In genomic region chr18:50973367-50974126, GRCh38 we compare ENCODE assay signal across 10 cellular contexts. TPM values are rescaled to one million over a fixed set of nuclear protein-coding genes. Genes with fewer than 3 reads are reported as not detected.
DNase-seq lines count a peak whose midpoint lies in the region; ATAC-seq and TF ChIP-seq lines count a peak whose summit lies in the region.
"Had no signal": no experiment of that assay in that cellular context is flagged by ENCODE, and none has a peak within 500 bp of the region (broad histone marks: within the 10 kb centered on the region; RNA-seq: fewer than 3 reads in every experiment).

No MANE protein-coding gene starts in this region.

- intact Hi-C loops in right lobe of liver (cut with DNase I), result loop anchor here (10.0 kb wide), 1 partner anchor 51 kb away; no protein-coding TSS in a partner anchor

- H3K36me3 ChIP-seq in right lobe of liver (peaks cover 0 to 17% (median 6%) of the 10 kb centered on the region in 4 donors), GM23338 (ENCODE audit: insufficient read depth) (peaks cover 17% of the 10 kb centered on the region; the same call in 1 of the 2 replicates)

- H3F3A ChIP-seq in GM23338 (replicated peaks; ENCODE audit: low read depth), result no peaks in the 10 kb centered on the region

- in situ Hi-C loops in Caki2 (cut with HindIII; ENCODE audit: low pct_unique_long_range_greater_than_20kb, low sequenced_read_pairs), result no loop called here
- in situ Hi-C loops in astrocyte of the spinal cord (cut with HindIII; ENCODE audit: low sequenced_read_pairs), result no loop called here

- no peak overlapping the region for H3K4me3 Mint-ChIP-seq in GM23338
- H3K4me3 Mint-ChIP-seq: nephron had no signal

- TF ChIP-seq POLR2A in right lobe of liver (IDR thresholded peaks at IDR 0.05), result no peak

- peaks cover 2% of the 10 kb centered on the region for H3K27me3 Mint-ChIP-seq in GM23338 (ENCODE audit: insufficient read depth, low read depth, poor library complexity)

- no peak overlapping the region for H3K27ac Mint-ChIP-seq in GM23338
- H3K27ac Mint-ChIP-seq: nephron had no signal

- peak; percentile 78 to 93 (median 91) for ATAC-seq in right lobe of liver
- no peak for ATAC-seq in GM21367 (IDR thresholded peaks at IDR 0.05; ENCODE audit: unreplicated experiment)
- no peak for ATAC-seq in GM23338

- H3K4me3 ChIP-seq in astrocyte of the spinal cord (ENCODE audit: low read depth, low read length), result no peak overlapping the region
- H3K4me3 ChIP-seq in right lobe of liver, result no peak overlapping the region
- H3K4me3 ChIP-seq in GM23338, result no peak overlapping the region

- WGBS in right lobe of liver (ENCODE audit: insufficient coverage, low coverage, low lambda C conversion rate, missing lambda C conversion rate), result 74% methylated on average over 4 of the region's 4 CpGs

- H3K27ac ChIP-seq in right lobe of liver, result peak overlapping the region in 1 of 3 donors; percentile 47
- no peak overlapping the region for H3K27ac ChIP-seq in GM23338 (ENCODE audit: low read depth)

- H3K4me1 ChIP-seq in right lobe of liver (peaks cover 0 to 34% (median 15%) of the 10 kb centered on the region in 4 donors), GM23338 (ENCODE audit: insufficient read depth) (peaks cover 23% of the 10 kb centered on the region)

- peaks cover 41% of the 10 kb centered on the region for H3K36me3 Mint-ChIP-seq in GM23338 (ENCODE audit: low read depth)

- H4K20me1 ChIP-seq in GM23338 (replicated peaks; ENCODE audit: insufficient read depth), result no peaks in the 10 kb centered on the region

- no peak overlapping the region for H3K4me2 ChIP-seq in GM23338

- no peaks in the 10 kb centered on the region for H3K9me2 ChIP-seq in GM23338 (ENCODE audit: insufficient read depth)

- no peaks in the 10 kb centered on the region for H3K27me3 ChIP-seq in right lobe of liver
- H3K27me3 ChIP-seq in GM23338 (ENCODE audit: insufficient read depth), result no peaks in the 10 kb centered on the region

- DNase-seq in Caki2 (ENCODE audit: low read depth) (peak; percentile 14), HPDE6-E6E7 (ENCODE audit: extremely low spot score) (peak; percentile 70), astrocyte of the spinal cord (ENCODE audit: low read depth, low spot score) (peak; percentile 20), right lobe of liver (peak in 1 of 3 donors; percentile 54), NCI-H82 treated with DMSO at 0.1 percent for 48 hours (lab: John Stamatoyannopoulos, UW; ENCODE audit: unreplicated experiment) (no peak), GM23338 (ENCODE audit: low spot score) (no peak), DMS153 treated with DMSO at 0.1 percent for 48 hours (lab: John Stamatoyannopoulos, UW; ENCODE audit: unreplicated experiment) (no peak)
- DNase-seq: activated gamma-delta T cell treated with Interleukin-2 at 50 U/mL for 16 hours had no signal

- H3K79me2 ChIP-seq in GM23338 (replicated peaks; ENCODE audit: insufficient read depth), result no peaks in the 10 kb centered on the region; the same call in 1 of the 2 replicates

- H3K4me1 Mint-ChIP-seq in GM23338, result peaks cover 19% of the 10 kb centered on the region

- TF ChIP-seq CTCF in astrocyte of the spinal cord (IDR thresholded peaks at IDR 0.05; ENCODE audit: low read depth, low read length) (no peak), right lobe of liver (IDR thresholded peaks at IDR 0.05) (no peak), GM23338 (conservative IDR thresholded peaks at IDR 0.05; ENCODE audit: low read depth in 2 of 2) (no peak)

- H3K9me3 ChIP-seq in right lobe of liver, result no peaks in the 10 kb centered on the region

- H2AFZ ChIP-seq in GM23338, result no peak overlapping the region

- peaks cover 29% of the 10 kb centered on the region for H3K9me3 Mint-ChIP-seq in GM23338

TF ChIP-seq in GM23338, 12 proteins besides CTCF, POLR2A, EP300 and RAD21 (continues in another document):
- TF ChIP-seq CREB1 (CRISPR knock-in tag; IDR thresholded peaks at IDR 0.05; ENCODE audit: low read depth) (no peak), ZNF462 (CRISPR knock-in tag; IDR thresholded peaks at IDR 0.05) (no peak), NANOG (IDR thresholded peaks at IDR 0.05; ENCODE audit: borderline replicate concordance) (no peak)

RNA-seq across cellular contexts. Expression of gene ELAC1, which starts 5.7 kb away (rescaled TPM):
- 6.0 and 16.2 TPM in 2 replicates for total RNA-seq in Caki2 (2014; rRNA removed; shearing (Covaris generic); ENCODE audit: low replicate concordance)
- total RNA-seq in right lobe of liver, result 1 to 10 TPM; 3.5 to 7.2 (median 4.4) TPM
- 3.2 and 3.8 TPM in 2 replicates for total RNA-seq in GM23338 (2014; rRNA removed; shearing (Covaris generic))
- polyA plus RNA-seq in GM23338 (2016; fragmentation: Nextera tagmentation; extraction: Ambion mirVana), result 2.8 and 3.4 TPM in 2 replicates

RNA-seq across cellular contexts. Expression of gene SMAD4, which starts 56.5 kb away (rescaled TPM):
- 39.4 and 48.9 TPM in 2 replicates for total RNA-seq in Caki2 (2014; rRNA removed; shearing (Covaris generic); ENCODE audit: low replicate concordance)
- 10 to 100 TPM; 40.8 to 71.9 (median 56.6) TPM for total RNA-seq in right lobe of liver
- total RNA-seq in GM23338 (2014; rRNA removed; shearing (Covaris generic)), result 103 and 123 TPM in 2 replicates
- 41.9 and 42.5 TPM in 2 replicates for polyA plus RNA-seq in GM23338 (2016; fragmentation: Nextera tagmentation; extraction: Ambion mirVana)

Comparison
In these comparisons a context has a peak if more than half of its experiments do, and no peak if none do; other contexts are left out.
1. DNase-seq: peak in Caki2 (single experiment), HPDE6-E6E7 (single experiment) and astrocyte of the spinal cord (single experiment); none in NCI-H82 treated with DMSO at 0.1 percent for 48 hours (single experiment), GM23338 (single experiment) and DMS153 treated with DMSO at 0.1 percent for 48 hours (single experiment).
2. ATAC-seq: peak in right lobe of liver (4 of 4); none in GM21367 (single experiment) and GM23338 (single experiment).